3 cellular contexts compared by ENCODE assay signal in genomic region chr2:142025394-142025793, GRCh38.
TF ChIP-seq lines count a peak whose summit lies in the region.

No MANE protein-coding gene starts in this region.

TF ChIP-seq in HepG2, 621 proteins besides CTCF, POLR2A, EP300 and RAD21:
- peak; percentile 85 for TF ChIP-seq MAFF (IDR thresholded peaks at IDR 0.05; ENCODE audit: low read depth, low read length)
- TF ChIP-seq SIX1 (CRISPR knock-in tag; IDR thresholded peaks at IDR 0.05; ENCODE audit: borderline replicate concordance), result no peak
- TF ChIP-seq, protein P1, sequence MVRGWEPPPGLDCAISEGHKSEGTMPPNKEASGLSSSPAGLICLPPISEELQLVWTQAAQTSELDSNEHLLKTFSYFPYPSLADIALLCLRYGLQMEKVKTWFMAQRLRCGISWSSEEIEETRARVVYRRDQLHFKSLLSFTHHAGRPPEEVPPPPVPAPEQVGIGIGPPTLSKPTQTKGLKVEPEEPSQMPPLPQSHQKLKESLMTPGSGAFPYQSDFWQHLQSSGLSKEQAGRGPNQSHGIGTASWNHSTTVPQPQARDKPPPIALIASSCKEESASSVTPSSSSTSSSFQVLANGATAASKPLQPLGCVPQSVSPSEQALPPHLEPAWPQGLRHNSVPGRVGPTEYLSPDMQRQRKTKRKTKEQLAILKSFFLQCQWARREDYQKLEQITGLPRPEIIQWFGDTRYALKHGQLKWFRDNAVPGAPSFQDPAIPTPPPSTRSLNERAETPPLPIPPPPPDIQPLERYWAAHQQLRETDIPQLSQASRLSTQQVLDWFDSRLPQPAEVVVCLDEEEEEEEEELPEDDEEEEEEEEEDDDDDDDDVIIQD (CRISPR knock-in tag; IDR thresholded peaks at IDR 0.05; ENCODE audit: low read depth), result no peak
- TF ChIP-seq POLR2G (IDR thresholded peaks at IDR 0.05; ENCODE audit: low read depth, low read length), result no peak
- no peak for TF ChIP-seq RAD51 (IDR thresholded peaks at IDR 0.05; ENCODE audit: borderline replicate concordance)
- no peak for TF ChIP-seq ZNF629 (CRISPR knock-in tag; conservative IDR thresholded peaks at IDR 0.05)
- TF ChIP-seq, protein P2, sequence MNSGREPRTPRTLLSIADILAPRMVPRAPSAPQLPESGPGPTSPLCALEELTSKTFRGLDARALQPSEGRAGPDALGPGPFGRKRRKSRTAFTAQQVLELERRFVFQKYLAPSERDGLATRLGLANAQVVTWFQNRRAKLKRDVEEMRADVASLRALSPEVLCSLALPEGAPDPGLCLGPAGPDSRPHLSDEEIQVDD (CRISPR knock-in tag; IDR thresholded peaks at IDR 0.05; ENCODE audit: borderline replicate concordance), result no peak
- no peak for TF ChIP-seq GLI4 (CRISPR knock-in tag; IDR thresholded peaks at IDR 0.05; ENCODE audit: borderline replicate concordance)
- no peak for TF ChIP-seq ZBTB2 (CRISPR knock-in tag; IDR thresholded peaks at IDR 0.05; ENCODE audit: low read depth)
- TF ChIP-seq AGO2 (optimal IDR thresholded peaks at IDR 0.05; ENCODE audit: low read depth, low read length), result no peak
- peak; percentile 84 to 91 for TF ChIP-seq MAFK (conservative IDR thresholded peaks at IDR 0.05 in 1 of 2, IDR thresholded peaks at IDR 0.05 in 1 of 2; ENCODE audit: low read length in 2 of 2)
- no peak for TF ChIP-seq CEBPB (IDR thresholded peaks at IDR 0.05; ENCODE audit: borderline replicate concordance, low read depth, low read length)
- TF ChIP-seq ZBTB20 (CRISPR knock-in tag; IDR thresholded peaks at IDR 0.05; ENCODE audit: borderline replicate concordance, low read depth), result no peak
- no peak for TF ChIP-seq ZBTB1 (CRISPR knock-in tag; IDR thresholded peaks at IDR 0.05; ENCODE audit: borderline replicate concordance)
- no peak for TF ChIP-seq SRF (IDR thresholded peaks at IDR 0.05; ENCODE audit: low read depth, low read length)

TF ChIP-seq in IMR-90, 13 proteins besides CTCF, POLR2A, EP300 and RAD21:
- TF ChIP-seq MAFK (IDR thresholded peaks at IDR 0.05; ENCODE audit: low read depth, low read length), result peak; percentile 75
- TF ChIP-seq, protein P3, sequence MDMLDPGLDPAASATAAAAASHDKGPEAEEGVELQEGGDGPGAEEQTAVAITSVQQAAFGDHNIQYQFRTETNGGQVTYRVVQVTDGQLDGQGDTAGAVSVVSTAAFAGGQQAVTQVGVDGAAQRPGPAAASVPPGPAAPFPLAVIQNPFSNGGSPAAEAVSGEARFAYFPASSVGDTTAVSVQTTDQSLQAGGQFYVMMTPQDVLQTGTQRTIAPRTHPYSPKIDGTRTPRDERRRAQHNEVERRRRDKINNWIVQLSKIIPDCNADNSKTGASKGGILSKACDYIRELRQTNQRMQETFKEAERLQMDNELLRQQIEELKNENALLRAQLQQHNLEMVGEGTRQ (IDR thresholded peaks at IDR 0.05; ENCODE audit: low read depth, low read length), result no peak
- TF ChIP-seq CEBPB (IDR thresholded peaks at IDR 0.05; ENCODE audit: low read depth, low read length), result no peak
TF ChIP-seq in IMR-90: peak in this region for 1.

TF ChIP-seq in H1, 55 proteins besides CTCF, POLR2A, EP300 and RAD21:
- TF ChIP-seq NRF1 (IDR thresholded peaks at IDR 0.05; ENCODE audit: low read depth, low read length) (no peak), MAFK (IDR thresholded peaks at IDR 0.05; ENCODE audit: low read depth, low read length) (peak; percentile 32; the same call in 1 of the 2 replicates), ZNF274 (IDR thresholded peaks at IDR 0.05; ENCODE audit: borderline replicate concordance, extremely low read depth, low read length) (no peak)
TF ChIP-seq in H1: peak in this region for 1.
